18 cellular contexts compared by ENCODE assay signal in genomic region chr6:150579611-150580010, GRCh38. TPM values are rescaled to one million over a fixed set of nuclear protein-coding genes. Genes with fewer than 3 reads are reported as not detected.
A peak's percentile ranks its signal among the peaks of the same experiment; 100 is the strongest.
DNase-seq lines count a peak whose midpoint lies in the region; ATAC-seq and TF ChIP-seq lines count a peak whose summit lies in the region.
"Had no signal": no experiment of that assay in that cellular context is flagged by ENCODE, and none has a peak within 500 bp of the region (broad histone marks: within the 10 kb centered on the region; RNA-seq: fewer than 3 reads in every experiment).

No MANE protein-coding gene starts in this region.

- ATAC-seq in left lobe of liver (peak; percentile 98), thoracic aorta (ENCODE audit: insufficient number of reproducible peaks, low FRiP score, low read depth) (no peak), GM18870 (IDR thresholded peaks at IDR 0.05; ENCODE audit: unreplicated experiment) (no peak)

- CTCF ChIA-PET in HEK293 (lab: Yijun Ruan, JAX) = interaction anchor here (1.6 kb wide), 1 partner anchor 161 kb away, joined by 4 read pairs; no protein-coding TSS in a partner anchor

- no peaks in the 10 kb centered on the region for H3K27me3 ChIP-seq in thoracic aorta (replicated peaks; ENCODE audit: insufficient read depth)
- H3K27me3 ChIP-seq: BE2C had no signal

- H3K9me3 ChIP-seq in HEK293 (ENCODE audit: control insufficient read depth, insufficient read depth, low read depth, low read length) (no peaks in the 10 kb centered on the region), thoracic aorta (no peaks in the 10 kb centered on the region)
- H3K9me3 ChIP-seq: BE2C had no signal

- no peaks in the 10 kb centered on the region for H3K36me3 ChIP-seq in HEK293 (ENCODE audit: control insufficient read depth in 2 of 2, insufficient read depth in 1 of 2, low read length in 2 of 2)
- H3K36me3 ChIP-seq in thoracic aorta = no peaks in the 10 kb centered on the region
- H3K36me3 ChIP-seq: BE2C had no signal

- POLR2A ChIA-PET in HEK293 (lab: Yijun Ruan, JAX) = no interaction called here

- H3K27ac ChIP-seq in HEK293 (ENCODE audit: extremely low read depth, low read depth, low read length) = no peak overlapping the region
- no peak overlapping the region for H3K27ac ChIP-seq in thoracic aorta
- H3K27ac ChIP-seq: PC-9 had no signal

- DNase-seq in cerebellum (ENCODE audit: low spot score) (peak; percentile 68), left lobe of liver (ENCODE audit: low spot score) (peak; percentile 71), thoracic aorta (ENCODE audit: low spot score) (peak; percentile 31), NCI-H1694 treated with DMSO at 0.1 percent for 48 hours (lab: John Stamatoyannopoulos, UW) (no peak)
- no peak for DNase-seq in activated naive CD4-positive, alpha-beta T cell treated with Interleukin-2 at 50 U/mL for 16 hours
- DNase-seq: ACHN; BE2C; CD4-positive, alpha-beta memory T cell; H7; Karpas-422; NCI-H1105 treated with DMSO at 0.1 percent for 48 hours; NCI-H1930; NCI-H2171; NCI-H446 treated with DMSO at 0.1 percent for 48 hours; NCI-H748 treated with DMSO at 0.1 percent for 48 hours; PC-9 had no signal

- H3K4me1 ChIP-seq in HEK293 (ENCODE audit: control insufficient read depth, insufficient read depth, low read length) = peaks cover 7% of the 10 kb centered on the region
- H3K4me1 ChIP-seq in thoracic aorta (ENCODE audit: control insufficient read depth in 1 of 2, low read depth in 2 of 2) = peaks cover 5 to 21% of the 10 kb centered on the region in 2 donors
- H3K4me1 ChIP-seq: BE2C had no signal

- no peak for TF ChIP-seq CTCF in HEK293 (tag by site-specific recombination; IDR thresholded peaks at IDR 0.05)
- TF ChIP-seq CTCF in thoracic aorta (IDR thresholded peaks at IDR 0.05) = no peak

- H3K4me3 ChIP-seq in HEK293 (ENCODE audit: low read depth, low read length) (no peak overlapping the region), thoracic aorta (no peak overlapping the region)
- H3K4me3 ChIP-seq: PC-9 had no signal

TF ChIP-seq in HEK293, 187 proteins besides CTCF, POLR2A, EP300 and RAD21:
- peak; percentile 30; the same call in 1 of the 2 replicates for TF ChIP-seq ZBTB17 (tag by site-specific recombination; IDR thresholded peaks at IDR 0.05)
- no peak for TF ChIP-seq ZNF341 (tag by site-specific recombination; IDR thresholded peaks at IDR 0.05; ENCODE audit: low read depth)

RNA-seq across cellular contexts. Expression of gene PLEKHG1, which starts 20.1 kb away (rescaled TPM):
- total RNA-seq in cerebellum (45.2 TPM), left lobe of liver (8.0 TPM), thoracic aorta (10 to 100 TPM in 1 of 2 donors, 1 to 10 TPM in 1; 8.4 to 29.3 TPM)

Comparison
In these comparisons a context has a peak if more than half of its experiments do, and no peak if none do; other contexts are left out.
1. DNase-seq: peak in cerebellum (single experiment), left lobe of liver (single experiment) and thoracic aorta (single experiment); none in activated naive CD4-positive, alpha-beta T cell treated with Interleukin-2 at 50 U/mL for 16 hours (single experiment) and NCI-H1694 treated with DMSO at 0.1 percent for 48 hours (single experiment).